ENCODE assay signal across 8 cellular contexts in the genomic region with DNA sequence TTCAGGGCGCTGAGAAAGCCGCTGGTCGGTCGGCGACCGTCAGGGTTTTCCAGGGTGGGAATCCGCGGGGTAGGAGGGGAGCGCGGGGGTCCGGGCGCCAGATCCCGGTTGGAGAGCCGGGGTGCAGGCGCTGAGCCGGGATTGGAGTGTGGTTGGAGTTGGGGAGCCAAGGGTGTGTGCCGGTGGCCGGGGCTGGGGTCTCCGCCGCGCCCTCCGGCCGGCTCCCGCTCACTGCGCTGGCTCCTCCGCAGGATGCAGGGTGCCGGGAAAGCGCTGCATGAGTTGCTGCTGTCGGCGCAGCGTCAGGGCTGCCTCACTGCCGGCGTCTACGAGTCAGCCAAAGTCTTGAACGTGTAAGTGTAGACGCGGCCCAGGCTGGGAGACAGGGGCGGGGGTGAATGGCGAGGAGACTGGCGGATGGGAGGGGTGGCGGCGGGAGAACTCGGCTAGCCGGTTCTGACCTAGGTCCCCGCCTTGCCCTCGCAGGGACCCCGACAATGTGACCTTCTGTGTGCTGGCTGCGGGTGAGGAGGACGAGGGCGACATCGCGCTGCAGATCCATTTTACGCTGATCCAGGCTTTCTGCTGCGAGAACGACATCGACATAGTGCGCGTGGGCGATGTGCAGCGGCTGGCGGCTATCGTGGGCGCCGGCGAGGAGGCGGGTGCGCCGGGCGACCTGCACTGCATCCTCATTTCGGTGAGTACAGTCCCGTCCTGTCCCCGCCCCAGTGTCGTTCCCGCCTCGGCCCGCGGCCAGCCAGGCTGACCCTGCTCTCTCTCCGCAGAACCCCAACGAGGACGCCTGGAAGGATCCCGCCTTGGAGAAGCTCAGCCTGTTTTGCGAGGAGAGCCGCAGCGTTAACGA. TPM values are rescaled to one million over a fixed set of nuclear protein-coding genes. Genes with fewer than 3 reads are reported as not detected.
DNase-seq lines count a peak whose midpoint lies in the region; ATAC-seq and TF ChIP-seq lines count a peak whose summit lies in the region.

No MANE protein-coding gene starts in this region.

- H3K27ac Mint-ChIP-seq in T-helper 2 cell treated with Interferon-gamma antibody and Interleukin-4, amounts not matched to agents 5 μg/mL and 100 μg/mL, for 36 hours: peak overlapping the region; percentile 77

- H3K27me3 ChIP-seq in AG04450 (ENCODE audit: control insufficient read depth, insufficient read depth, low read length): peaks cover 36% of the 10 kb centered on the region

- POLR2A ChIA-PET in AG04450 (lab: Yijun Ruan, JAX): no interaction called here
- POLR2A ChIA-PET in HEK293 (lab: Yijun Ruan, JAX): interaction anchor here (0.6 to 3.0 kb wide), 52 partner anchors 8 to 502 kb away, joined by 3 to 45 read pairs (median 4); no protein-coding TSS in a partner anchor

- H3K36me3 ChIP-seq in HEK293 (ENCODE audit: control insufficient read depth in 2 of 2, insufficient read depth in 1 of 2, low read length in 2 of 2): no peaks in the 10 kb centered on the region

- peaks cover 21% of the 10 kb centered on the region for H3K4me1 Mint-ChIP-seq in T-helper 2 cell treated with Interferon-gamma antibody and Interleukin-4, amounts not matched to agents 5 μg/mL and 100 μg/mL, for 36 hours (ENCODE audit: low read depth)

- H3K36me3 Mint-ChIP-seq in T-helper 2 cell treated with Interferon-gamma antibody and Interleukin-4, amounts not matched to agents 5 μg/mL and 100 μg/mL, for 36 hours (ENCODE audit: low read depth): peaks cover 11% of the 10 kb centered on the region

- peak overlapping the region; percentile 46 for H3K4me3 ChIP-seq in AG04450 (ENCODE audit: low read depth, low read length)
- H3K4me3 ChIP-seq in HEK293 (ENCODE audit: low read depth, low read length): peak overlapping the region; percentile 83
- H3K4me3 ChIP-seq in astrocyte of the cerebellum (ENCODE audit: low read depth, low read length): peak overlapping the region; percentile 47

- H3K9me3 ChIP-seq in AG04450 (ENCODE audit: control insufficient read depth, insufficient read depth, low read length) (peaks cover 3% of the 10 kb centered on the region; the same call in 1 of the 2 replicates), HEK293 (ENCODE audit: control insufficient read depth, insufficient read depth, low read depth, low read length) (no peaks in the 10 kb centered on the region)

- peaks cover 24% of the 10 kb centered on the region for H3K27me3 Mint-ChIP-seq in T-helper 2 cell treated with Interferon-gamma antibody and Interleukin-4, amounts not matched to agents 5 μg/mL and 100 μg/mL, for 36 hours (ENCODE audit: low read depth)

- peaks cover 4% of the 10 kb centered on the region; the same call in 1 of the 2 replicates for H3K4me1 ChIP-seq in HEK293 (ENCODE audit: control insufficient read depth, insufficient read depth, low read length)

- H3K9me3 Mint-ChIP-seq in T-helper 2 cell treated with Interferon-gamma antibody and Interleukin-4, amounts not matched to agents 5 μg/mL and 100 μg/mL, for 36 hours: no peaks in the 10 kb centered on the region

- ATAC-seq in HG02973 (IDR thresholded peaks at IDR 0.05; ENCODE audit: unreplicated experiment): no peak

- no peak for TF ChIP-seq CTCF in AG04450 (IDR thresholded peaks at IDR 0.05; ENCODE audit: low read depth, low read length)
- TF ChIP-seq CTCF in HEK293 (tag by site-specific recombination; IDR thresholded peaks at IDR 0.05): 0 out of 2 replicates have a peak, but pooled peaks have one; percentile 6
- no peak for TF ChIP-seq CTCF in astrocyte of the cerebellum (IDR thresholded peaks at IDR 0.05; ENCODE audit: low read depth, low read length, missing control alignments)

- H3K27ac ChIP-seq in AG04450 (ENCODE audit: low read depth, low read length) (no peak overlapping the region), HEK293 (ENCODE audit: extremely low read depth, low read depth, low read length) (peak overlapping the region; percentile 79)

- CTCF ChIA-PET in AG04450 (lab: Charles Lee) (interaction anchor here (0.7 to 1.2 kb wide), 3 partner anchors 60 to 497 kb away, joined by 3 to 4 read pairs (median 3); no protein-coding TSS in a partner anchor), HEK293 (lab: Yijun Ruan, JAX) (interaction anchor here (0.6 to 7.5 kb wide), 9 partner anchors 7 to 1456 kb away, joined by 3 to 234 read pairs (median 3); no protein-coding TSS in a partner anchor)

- DNase-seq in AG04450 (ENCODE audit: low read depth, low spot score) (no peak), astrocyte of the cerebellum (ENCODE audit: low read depth) (no peak), hippocampal formation (lab: John Stamatoyannopoulos, UW) (peak; percentile 9 to 77), putamen (ENCODE audit: low spot score) (peak; percentile 62), NCI-H510A (lab: John Stamatoyannopoulos, UW) (no peak)
- peak; percentile 78 for DNase-seq in T-helper 2 cell treated with Interferon-gamma antibody and Interleukin-4, amounts not matched to agents 5 μg/mL and 100 μg/mL, for 36 hours (ENCODE audit: low spot score)

- in situ Hi-C loops in astrocyte of the cerebellum (cut with HindIII; ENCODE audit: low sequenced_read_pairs): no loop called here

- H3K4me3 Mint-ChIP-seq in T-helper 2 cell treated with Interferon-gamma antibody and Interleukin-4, amounts not matched to agents 5 μg/mL and 100 μg/mL, for 36 hours: peak overlapping the region; percentile 89

TF ChIP-seq in HEK293, 187 proteins besides CTCF, POLR2A, EP300 and RAD21 (continues in another document):
- TF ChIP-seq, protein P1, sequence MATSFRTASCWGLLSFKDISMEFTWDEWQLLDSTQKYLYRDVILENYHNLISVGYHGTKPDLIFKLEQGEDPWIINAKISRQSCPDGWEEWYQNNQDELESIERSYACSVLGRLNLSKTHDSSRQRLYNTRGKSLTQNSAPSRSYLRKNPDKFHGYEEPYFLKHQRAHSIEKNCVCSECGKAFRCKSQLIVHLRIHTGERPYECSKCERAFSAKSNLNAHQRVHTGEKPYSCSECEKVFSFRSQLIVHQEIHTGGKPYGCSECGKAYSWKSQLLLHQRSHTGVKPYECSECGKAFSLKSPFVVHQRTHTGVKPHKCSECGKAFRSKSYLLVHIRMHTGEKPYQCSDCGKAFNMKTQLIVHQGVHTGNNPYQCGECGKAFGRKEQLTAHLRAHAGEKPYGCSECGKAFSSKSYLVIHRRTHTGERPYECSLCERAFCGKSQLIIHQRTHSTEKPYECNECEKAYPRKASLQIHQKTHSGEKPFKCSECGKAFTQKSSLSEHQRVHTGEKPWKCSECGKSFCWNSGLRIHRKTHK (tag by site-specific recombination; IDR thresholded peaks at IDR 0.05): no peak
- TF ChIP-seq ZNF639 (tag by site-specific recombination; IDR thresholded peaks at IDR 0.05): 0 out of 2 replicates have a peak, but pooled peaks have one; percentile 3
- 0 out of 2 replicates have a peak, but pooled peaks have one; percentile 38 for TF ChIP-seq ZNF423 (tag by site-specific recombination; IDR thresholded peaks at IDR 0.05)
- TF ChIP-seq ZNF248 (tag by site-specific recombination; IDR thresholded peaks at IDR 0.05): no peak
- peak; percentile 25 for TF ChIP-seq SP2 (tag by site-specific recombination; IDR thresholded peaks at IDR 0.05)
- peak; percentile 69 for TF ChIP-seq GLIS2 (tag by site-specific recombination; IDR thresholded peaks at IDR 0.05)
- no peak for TF ChIP-seq ZNF529 (tag by site-specific recombination; IDR thresholded peaks at IDR 0.05; ENCODE audit: insufficient replicate concordance)
- TF ChIP-seq ZNF600 (tag by site-specific recombination; IDR thresholded peaks at IDR 0.05): 0 out of 2 replicates have a peak, but pooled peaks have one; percentile 19
- TF ChIP-seq, protein P2, sequence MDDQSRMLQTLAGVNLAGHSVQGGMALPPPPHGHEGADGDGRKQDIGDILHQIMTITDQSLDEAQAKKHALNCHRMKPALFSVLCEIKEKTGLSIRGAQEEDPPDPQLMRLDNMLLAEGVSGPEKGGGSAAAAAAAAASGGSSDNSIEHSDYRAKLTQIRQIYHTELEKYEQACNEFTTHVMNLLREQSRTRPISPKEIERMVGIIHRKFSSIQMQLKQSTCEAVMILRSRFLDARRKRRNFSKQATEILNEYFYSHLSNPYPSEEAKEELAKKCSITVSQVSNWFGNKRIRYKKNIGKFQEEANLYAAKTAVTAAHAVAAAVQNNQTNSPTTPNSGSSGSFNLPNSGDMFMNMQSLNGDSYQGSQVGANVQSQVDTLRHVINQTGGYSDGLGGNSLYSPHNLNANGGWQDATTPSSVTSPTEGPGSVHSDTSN (CRISPR knock-in tag; IDR thresholded peaks at IDR 0.05): peak; percentile 50; the same call in 1 of the 2 replicates
- peak; percentile 7; the same call in 1 of the 2 replicates for TF ChIP-seq ZIC2 (tag by site-specific recombination; IDR thresholded peaks at IDR 0.05)
- no peak for TF ChIP-seq ZNF311 (tag by site-specific recombination; IDR thresholded peaks at IDR 0.05; ENCODE audit: borderline replicate concordance)
- peak; percentile 74 for TF ChIP-seq ZNF335 (tag by site-specific recombination; conservative IDR thresholded peaks at IDR 0.05)
- TF ChIP-seq KLF9 (tag by site-specific recombination; IDR thresholded peaks at IDR 0.05; ENCODE audit: low read depth): no peak
- no peak for TF ChIP-seq ZSCAN30 (tag by site-specific recombination; IDR thresholded peaks at IDR 0.05)
- TF ChIP-seq ZBTB48 (tag by site-specific recombination; IDR thresholded peaks at IDR 0.05): 0 out of 2 replicates have a peak, but pooled peaks have one; percentile 20
- no peak for TF ChIP-seq ZNF354C (tag by site-specific recombination; IDR thresholded peaks at IDR 0.05; ENCODE audit: borderline replicate concordance, low read depth)

RNA-seq across cellular contexts. Expression of gene GADD45G, which starts 0.6 kb away (rescaled TPM):
- 0.07 TPM in 1 of 2 replicates, not detected in the other for polyA plus RNA-seq in AG04450 (2011; rRNA removed)
- polyA minus RNA-seq in AG04450 (2011; rRNA and poly(A)+ RNA removed): not detected in 2 replicates

Comparison
In these comparisons a context has a peak if more than half of its experiments do, and no peak if none do; other contexts are left out.
1. DNase-seq: peak in T-helper 2 cell treated with Interferon-gamma antibody and Interleukin-4, amounts not matched to agents 5 μg/mL and 100 μg/mL, for 36 hours (single experiment), hippocampal formation (2 of 2) and putamen (single experiment); none in AG04450 (single experiment), astrocyte of the cerebellum (single experiment) and NCI-H510A (single experiment).
2. Peak in every context shown above with its lines, with median percentiles within 50 percentile points of each other: H3K4me3 ChIP-seq.